In genomic region chr19:1755467-1756155, GRCh38 we compare ENCODE assay signal across 14 cellular contexts. TPM values are rescaled to one million over a fixed set of nuclear protein-coding genes. Genes with fewer than 3 reads are reported as not detected.
DNase-seq lines count a peak whose midpoint lies in the region; ATAC-seq and TF ChIP-seq lines count a peak whose summit lies in the region.
"Had no signal": no experiment of that assay in that cellular context is flagged by ENCODE, and none has a peak within 500 bp of the region (broad histone marks: within the 10 kb centered on the region; RNA-seq: fewer than 3 reads in every experiment).

No MANE protein-coding gene starts in this region.

- H4K20me1 ChIP-seq in GM23338 (replicated peaks; ENCODE audit: insufficient read depth) (peaks cover 15% of the 10 kb centered on the region; the same call in 1 of the 2 replicates), neural cell (ENCODE audit: insufficient read depth) (no peaks in the 10 kb centered on the region)

- H3K4me1 ChIP-seq in GM23338 (ENCODE audit: insufficient read depth) = peaks cover 14% of the 10 kb centered on the region; the same call in 1 of the 2 replicates
- peaks cover 17% of the 10 kb centered on the region for H3K4me1 ChIP-seq in ectodermal cell (ENCODE audit: control insufficient read depth, insufficient read depth, low read length)
- H3K4me1 ChIP-seq: SJCRH30 had no signal

- 1 to 2% methylated on average over 43 of the region's 43 CpGs for whole genome bisulfite sequencing in ectodermal cell, 2 experiments

- peaks cover 2% of the 10 kb centered on the region for H3K36me3 Mint-ChIP-seq in activated CD8-positive, alpha-beta memory T cell treated with anti-CD3 and anti-CD28 coated beads, Interleukin-2, amount 10 ng/mL, durations not matched to agents 7 days and 5 days
- H3K36me3 Mint-ChIP-seq in GM23338 (ENCODE audit: low read depth) (no peaks in the 10 kb centered on the region), chondrocyte (ENCODE audit: low read depth) (no peaks in the 10 kb centered on the region)

- H3F3A ChIP-seq in GM23338 (replicated peaks; ENCODE audit: low read depth) (peaks cover 17% of the 10 kb centered on the region), neural cell (ENCODE audit: insufficient read depth, low read length, poor library complexity, severe bottlenecking) (no peaks in the 10 kb centered on the region)

- no peak for DNase-seq in activated CD8-positive, alpha-beta memory T cell treated with anti-CD3 and anti-CD28 coated beads, Interleukin-2, amount 10 ng/mL, durations not matched to agents 7 days and 5 days
- DNase-seq in activated CD8-positive, alpha-beta memory T cell treated with anti-CD3 and anti-CD28 coated beads, Interleukin-2, amount 50 U/mL, for 48 hours = no peak
- DNase-seq in GM23338 (ENCODE audit: low spot score) (no peak), chondrocyte (ENCODE audit: low spot score) (no peak)
- DNase-seq: activated naive CD4-positive, alpha-beta T cell treated with anti-CD3 and anti-CD28 coated beads for 36 hours; effector CD8-positive, alpha-beta T cell; Karpas-422; NCI-H2227 treated with DMSO at 0.1 percent for 48 hours; SJCRH30 had no signal

- TF ChIP-seq CTCF in GM23338 (conservative IDR thresholded peaks at IDR 0.05; ENCODE audit: low read depth in 2 of 2) (no peak), neural cell (IDR thresholded peaks at IDR 0.05; ENCODE audit: poor library complexity, severe bottlenecking) (no peak), chondrocyte (IDR thresholded peaks at IDR 0.05) (no peak)

- ATAC-seq in activated CD8-positive, alpha-beta memory T cell treated with anti-CD3 and anti-CD28 coated beads, Interleukin-2, amount 10 ng/mL, durations not matched to agents 7 days and 5 days = no peak
- peak; percentile 4 for ATAC-seq in GM23338
- no peak for ATAC-seq in HG03342 (IDR thresholded peaks at IDR 0.05; ENCODE audit: unreplicated experiment)
- no peak for ATAC-seq in GM21515 (IDR thresholded peaks at IDR 0.05; ENCODE audit: unreplicated experiment)
- ATAC-seq: left lung had no signal

- H3K79me2 ChIP-seq in GM23338 (replicated peaks; ENCODE audit: insufficient read depth) (no peaks in the 10 kb centered on the region), neural cell (replicated peaks; ENCODE audit: insufficient read depth, low read length) (no peaks in the 10 kb centered on the region)

- H3K27me3 ChIP-seq in GM23338 (ENCODE audit: insufficient read depth) = peaks cover 92% of the 10 kb centered on the region
- peaks cover 98% of the 10 kb centered on the region for H3K27me3 ChIP-seq in ectodermal cell (ENCODE audit: control insufficient read depth, insufficient read depth, low read length, poor library complexity, severe bottlenecking)
- peaks cover 87% of the 10 kb centered on the region for H3K27me3 ChIP-seq in neural cell (ENCODE audit: insufficient read depth, low read depth, low read length)

- H3K36me3 ChIP-seq in GM23338 (ENCODE audit: insufficient read depth) (no peaks in the 10 kb centered on the region), ectodermal cell (ENCODE audit: control insufficient read depth, insufficient read depth, low read length) (no peaks in the 10 kb centered on the region), neural cell (ENCODE audit: insufficient read depth, low read length) (no peaks in the 10 kb centered on the region)
- H3K36me3 ChIP-seq: left lung, SJCRH30 had no signal

- peak overlapping the region; percentile 68 for H3K27ac Mint-ChIP-seq in activated CD8-positive, alpha-beta memory T cell treated with anti-CD3 and anti-CD28 coated beads, Interleukin-2, amount 10 ng/mL, durations not matched to agents 7 days and 5 days
- H3K27ac Mint-ChIP-seq in GM23338 (no peak overlapping the region), chondrocyte (ENCODE audit: unreplicated experiment) (no peak overlapping the region)
- H3K27ac Mint-ChIP-seq: activated naive CD4-positive, alpha-beta T cell treated with anti-CD3 and anti-CD28 coated beads for 36 hours had no signal

- peak overlapping the region; percentile 71 for H3K4me2 ChIP-seq in GM23338
- H3K4me2 ChIP-seq in neural cell (ENCODE audit: low read length) = no peak overlapping the region

- H3K9me3 ChIP-seq in ectodermal cell (ENCODE audit: control insufficient read depth, low read length) = no peaks in the 10 kb centered on the region
- H3K9me3 ChIP-seq in neural cell (ENCODE audit: low read length) = no peaks in the 10 kb centered on the region
- H3K9me3 ChIP-seq: left lung, SJCRH30 had no signal

- TF ChIP-seq RAD21 in neural cell (conservative IDR thresholded peaks at IDR 0.05) = no peak

- peaks cover 81% of the 10 kb centered on the region for H3K27me3 Mint-ChIP-seq in activated CD8-positive, alpha-beta memory T cell treated with anti-CD3 and anti-CD28 coated beads, Interleukin-2, amount 10 ng/mL, durations not matched to agents 7 days and 5 days
- H3K27me3 Mint-ChIP-seq in GM23338 (ENCODE audit: insufficient read depth, low read depth, poor library complexity) = peaks cover 87% of the 10 kb centered on the region
- peaks cover 50% of the 10 kb centered on the region for H3K27me3 Mint-ChIP-seq in chondrocyte (ENCODE audit: low read depth)

- H3K4me3 Mint-ChIP-seq in activated CD8-positive, alpha-beta memory T cell treated with anti-CD3 and anti-CD28 coated beads, Interleukin-2, amount 10 ng/mL, durations not matched to agents 7 days and 5 days = no peak overlapping the region
- H3K4me3 Mint-ChIP-seq in GM23338 (peak overlapping the region; percentile 63), chondrocyte (ENCODE audit: unreplicated experiment) (no peak overlapping the region)
- H3K4me3 Mint-ChIP-seq: activated naive CD4-positive, alpha-beta T cell treated with anti-CD3 and anti-CD28 coated beads for 36 hours had no signal

- TF ChIP-seq EP300 in neural cell (conservative IDR thresholded peaks at IDR 0.05; ENCODE audit: poor library complexity, severe bottlenecking) = no peak

- H2AFZ ChIP-seq in GM23338 (no peak overlapping the region), neural cell (ENCODE audit: low read depth, low read length) (no peak overlapping the region)

- no peak overlapping the region for H3K27ac ChIP-seq in GM23338 (ENCODE audit: low read depth)
- no peak overlapping the region for H3K27ac ChIP-seq in ectodermal cell (ENCODE audit: insufficient read depth, low read depth, low read length, poor library complexity, severe bottlenecking)
- H3K27ac ChIP-seq in neural cell (ENCODE audit: low read length) = peak overlapping the region; percentile 30
- H3K27ac ChIP-seq: left lung, SJCRH30 had no signal

- H3K4me1 Mint-ChIP-seq in activated CD8-positive, alpha-beta memory T cell treated with anti-CD3 and anti-CD28 coated beads, Interleukin-2, amount 10 ng/mL, durations not matched to agents 7 days and 5 days = peaks cover 10% of the 10 kb centered on the region
- H3K4me1 Mint-ChIP-seq in GM23338 (peaks cover 15% of the 10 kb centered on the region), chondrocyte (ENCODE audit: low read depth) (peaks cover 3% of the 10 kb centered on the region)

- H3K9me2 ChIP-seq in GM23338 (ENCODE audit: insufficient read depth) (no peaks in the 10 kb centered on the region), neural cell (ENCODE audit: insufficient read depth, low read length) (no peaks in the 10 kb centered on the region)

- no peaks in the 10 kb centered on the region for H3K9me3 Mint-ChIP-seq in activated CD8-positive, alpha-beta memory T cell treated with anti-CD3 and anti-CD28 coated beads, Interleukin-2, amount 10 ng/mL, durations not matched to agents 7 days and 5 days (ENCODE audit: low read depth)
- H3K9me3 Mint-ChIP-seq in GM23338 (no peaks in the 10 kb centered on the region; the same call in 2 of the 3 replicates), chondrocyte (ENCODE audit: low read depth) (no peaks in the 10 kb centered on the region)
- H3K9me3 Mint-ChIP-seq: activated naive CD4-positive, alpha-beta T cell treated with anti-CD3 and anti-CD28 coated beads for 36 hours had no signal

- H3K4me3 ChIP-seq in GM23338 (peak overlapping the region; percentile 43), ectodermal cell (ENCODE audit: insufficient read depth, low read depth, low read length) (peak overlapping the region; percentile 10), neural cell (ENCODE audit: low read length) (peak overlapping the region; percentile 62)
- H3K4me3 ChIP-seq: left lung, SJCRH30 had no signal

- peak overlapping the region; percentile 57 for H3K9ac ChIP-seq in neural cell (ENCODE audit: low read length)

- CTCF ChIA-PET in activated CD8-positive, alpha-beta memory T cell treated with anti-CD3 and anti-CD28 coated beads, Interleukin-2, amount 10 ng/mL, durations not matched to agents 7 days and 5 days (lab: Charles Lee) = interaction anchor here (1.3 to 1.4 kb wide), 2 partner anchors 10 to 83 kb away, joined by 4 read pairs; no protein-coding TSS in a partner anchor

TF ChIP-seq in GM23338, 12 proteins besides CTCF, POLR2A, EP300 and RAD21:
- peak; percentile 97 for TF ChIP-seq EZH2 (IDR thresholded peaks at IDR 0.05; ENCODE audit: low read depth, unreplicated experiment)
- no peak for TF ChIP-seq JUNB (IDR thresholded peaks at IDR 0.05; ENCODE audit: unreplicated experiment)

TF ChIP-seq in neural cell, 6 proteins besides CTCF, POLR2A, EP300 and RAD21:
- peak; percentile 7 for TF ChIP-seq EZH2 (IDR thresholded peaks at IDR 0.05; ENCODE audit: borderline replicate concordance, insufficient read depth, low read length, poor library complexity, severe bottlenecking)
- TF ChIP-seq SMC3 (conservative IDR thresholded peaks at IDR 0.05; ENCODE audit: poor library complexity) = peak; percentile 8
- no peak for TF ChIP-seq TAF1 (IDR thresholded peaks at IDR 0.05; ENCODE audit: low read depth)
TF ChIP-seq in neural cell: peak in this region for 2.

RNA-seq across cellular contexts. Expression of gene ONECUT3, which starts 2.3 kb away (rescaled TPM):
- not detected for total RNA-seq in activated CD8-positive, alpha-beta memory T cell treated with anti-CD3 and anti-CD28 coated beads, Interleukin-2, amount 10 ng/mL, durations not matched to agents 7 days and 5 days
- not detected in 2 replicates for total RNA-seq in GM23338 (2014; rRNA removed; shearing (Covaris generic))
- polyA plus RNA-seq in GM23338 (2016; fragmentation: Nextera tagmentation; extraction: Ambion mirVana) = not detected in 2 replicates
- 0.06 TPM for polyA plus RNA-seq in ectodermal cell (2013, experiment 1 of 4)
- 0.09 TPM for polyA plus RNA-seq in ectodermal cell (2013, experiment 2 of 4)
- 0.16 TPM for polyA plus RNA-seq in ectodermal cell (2013, experiment 3 of 4)
- polyA plus RNA-seq in ectodermal cell (2013, experiment 4 of 4) = 0.28 TPM
- polyA plus RNA-seq in neural cell = 0.45 and 1.6 TPM in 2 replicates
- polyA minus RNA-seq in neural cell = 1.2 TPM in 2 replicates
- total RNA-seq in chondrocyte = not detected in 3 replicates
- total RNA-seq: activated naive CD4-positive, alpha-beta T cell treated with anti-CD3 and anti-CD28 coated beads for 36 hours; left lung; SJCRH30 had no signal

RNA-seq across cellular contexts. Expression of gene ATP8B3, which starts 56.5 kb away (rescaled TPM):
- 10 to 100 TPM in 1 of 2 experiments, 1 to 10 TPM in 1; 7.3 to 21.8 TPM for total RNA-seq in activated CD8-positive, alpha-beta memory T cell treated with anti-CD3 and anti-CD28 coated beads, Interleukin-2, amount 10 ng/mL, durations not matched to agents 7 days and 5 days
- 2.8 and 6.0 TPM in 2 replicates for total RNA-seq in GM23338 (2014; rRNA removed; shearing (Covaris generic))
- polyA plus RNA-seq in GM23338 (2016; fragmentation: Nextera tagmentation; extraction: Ambion mirVana) = 1.7 and 2.1 TPM in 2 replicates
- polyA plus RNA-seq in ectodermal cell (2013, experiment 1 of 4) = 0.94 TPM
- 0.82 TPM for polyA plus RNA-seq in ectodermal cell (2013, experiment 2 of 4)
- 1.4 TPM for polyA plus RNA-seq in ectodermal cell (2013, experiment 3 of 4)
- polyA plus RNA-seq in ectodermal cell (2013, experiment 4 of 4) = 1.2 TPM
- 0.74 and 1.5 TPM in 2 replicates for polyA plus RNA-seq in neural cell
- polyA minus RNA-seq in neural cell = not detected in 2 replicates
- total RNA-seq in chondrocyte = 1.9 to 6.0 TPM (median 5.7 TPM) in 3 replicates

Comparison
In these comparisons a context has a peak if more than half of its experiments do, and no peak if none do; other contexts are left out.
1. H3K4me3 ChIP-seq: peak in every context shown above with its lines; median percentile 62 in neural cell; 43 in GM23338; 10 in ectodermal cell.